In genomic region chr6:147109707-147110106, GRCh38 we compare ENCODE assay signal across 19 cellular contexts.
DNase-seq lines count a peak whose midpoint lies in the region; ATAC-seq and TF ChIP-seq lines count a peak whose summit lies in the region.
"Had no signal": no experiment of that assay in that cellular context is flagged by ENCODE, and none has a peak within 500 bp of the region (broad histone marks: within the 10 kb centered on the region; RNA-seq: fewer than 3 reads in every experiment).

No MANE protein-coding gene starts in this region.

- H3K27ac ChIP-seq in BLaER1 (no peak overlapping the region), DND-41 (ENCODE audit: low read length) (no peak overlapping the region)
- H3K27ac ChIP-seq: Peyer's patch, SJSA1 had no signal

- H3K36me3 Mint-ChIP-seq in activated CD4-positive, alpha-beta T cell treated with anti-CD3 and anti-CD28 coated beads, Interleukin-2, amount 10 ng/mL, durations not matched to agents 7 days and 5 days (ENCODE audit: low read depth), result peaks cover 9% of the 10 kb centered on the region
- no peaks in the 10 kb centered on the region for H3K36me3 Mint-ChIP-seq in activated T-helper 17 cell treated with anti-CD3 and anti-CD28 coated beads, Interleukin-2, amount 50 U/mL, for 72 hours (ENCODE audit: low read depth)
- H3K36me3 Mint-ChIP-seq: IgD-negative memory B cell had no signal

- H2AFZ ChIP-seq in DND-41 (ENCODE audit: low read depth, low read length), result no peak overlapping the region

- H3K4me1 ChIP-seq in BLaER1, result peaks cover 10% of the 10 kb centered on the region
- peaks cover 10% of the 10 kb centered on the region for H3K4me1 ChIP-seq in DND-41 (ENCODE audit: insufficient read depth, low read length)
- H3K4me1 ChIP-seq: Peyer's patch, SJSA1 had no signal

- ATAC-seq in DND-41 (ENCODE audit: insufficient read depth, low read depth), result peak; percentile 62
- ATAC-seq in activated T-helper 17 cell treated with anti-CD3 and anti-CD28 coated beads, Interleukin-2, amount 50 U/mL, for 72 hours (replicated peaks), result no peak
- ATAC-seq in HG03196 (IDR thresholded peaks at IDR 0.05; ENCODE audit: unreplicated experiment), result no peak

- H3K9ac ChIP-seq in BLaER1 (no peak overlapping the region), DND-41 (ENCODE audit: low read depth, low read length) (no peak overlapping the region)

- no peaks in the 10 kb centered on the region for H3K27me3 Mint-ChIP-seq in activated CD4-positive, alpha-beta T cell treated with anti-CD3 and anti-CD28 coated beads, Interleukin-2, amount 10 ng/mL, durations not matched to agents 7 days and 5 days
- no peaks in the 10 kb centered on the region for H3K27me3 Mint-ChIP-seq in activated T-helper 17 cell treated with anti-CD3 and anti-CD28 coated beads, Interleukin-2, amount 50 U/mL, for 72 hours

- H4K20me1 ChIP-seq in BLaER1 (no peaks in the 10 kb centered on the region), DND-41 (ENCODE audit: insufficient read depth, low read length) (no peaks in the 10 kb centered on the region)

- POLR2A ChIA-PET in activated CD4-positive, alpha-beta T cell treated with anti-CD3 and anti-CD28 coated beads, Interleukin-2, amount 10 ng/mL, durations not matched to agents 7 days and 5 days (lab: Charles Lee), result no interaction called here

- CTCF ChIA-PET in activated CD4-positive, alpha-beta T cell treated with anti-CD3 and anti-CD28 coated beads, Interleukin-2, amount 10 ng/mL, durations not matched to agents 7 days and 5 days (lab: Charles Lee), result interaction anchor here (2.3 kb wide), 1 partner anchor 12 kb away, joined by 5 read pairs; no protein-coding TSS in a partner anchor

- peaks cover 32% of the 10 kb centered on the region for H3K4me1 Mint-ChIP-seq in activated CD4-positive, alpha-beta T cell treated with anti-CD3 and anti-CD28 coated beads, Interleukin-2, amount 10 ng/mL, durations not matched to agents 7 days and 5 days
- peaks cover 14% of the 10 kb centered on the region for H3K4me1 Mint-ChIP-seq in activated T-helper 17 cell treated with anti-CD3 and anti-CD28 coated beads, Interleukin-2, amount 50 U/mL, for 72 hours
- H3K4me1 Mint-ChIP-seq: B cell, H9 had no signal

- no peaks in the 10 kb centered on the region for H3K79me2 ChIP-seq in DND-41 (ENCODE audit: insufficient read depth, low read length)

- peak overlapping the region; percentile 14 for H3K4me2 ChIP-seq in BLaER1
- no peak overlapping the region for H3K4me2 ChIP-seq in DND-41 (ENCODE audit: insufficient read depth, low read length)

- no peak overlapping the region for H3K4me3 Mint-ChIP-seq in activated CD4-positive, alpha-beta T cell treated with anti-CD3 and anti-CD28 coated beads, Interleukin-2, amount 10 ng/mL, durations not matched to agents 7 days and 5 days
- H3K4me3 Mint-ChIP-seq in activated T-helper 17 cell treated with anti-CD3 and anti-CD28 coated beads, Interleukin-2, amount 50 U/mL, for 72 hours, result peak overlapping the region; percentile 24
- H3K4me3 Mint-ChIP-seq: B cell, H9 had no signal

- H3K9me3 ChIP-seq in BLaER1, result no peaks in the 10 kb centered on the region
- H3K9me3 ChIP-seq in DND-41 (ENCODE audit: insufficient read depth, low read length, severe bottlenecking), result no peaks in the 10 kb centered on the region
- H3K9me3 ChIP-seq: Peyer's patch had no signal

- no peaks in the 10 kb centered on the region for H3K27me3 ChIP-seq in BLaER1
- H3K27me3 ChIP-seq in DND-41 (ENCODE audit: insufficient read depth, low read length, poor library complexity), result peaks cover 3% of the 10 kb centered on the region
- H3K27me3 ChIP-seq: Peyer's patch, SJSA1 had no signal

- H3K36me3 ChIP-seq in BLaER1, result no peaks in the 10 kb centered on the region
- no peaks in the 10 kb centered on the region for H3K36me3 ChIP-seq in DND-41 (ENCODE audit: insufficient read depth, low read length)
- H3K36me3 ChIP-seq: Peyer's patch, SJSA1 had no signal

- peak; percentile 7 for DNase-seq in activated CD4-positive, alpha-beta T cell treated with anti-CD3 and anti-CD28 coated beads, Interleukin-2, amount 10 ng/mL, durations not matched to agents 7 days and 5 days
- DNase-seq in activated CD4-positive, alpha-beta T cell treated with anti-CD3 and anti-CD28 coated beads, Interleukin-2, amount 50 U/mL, for 1 hour, result no peak
- DNase-seq in DND-41, result no peak
- DNase-seq in C1 segment of cervical spinal cord (lab: John Stamatoyannopoulos, UW), result no peak
- DNase-seq in NCI-H82 treated with DMSO at 0.1 percent for 48 hours (lab: John Stamatoyannopoulos, UW; ENCODE audit: unreplicated experiment), result no peak
- DNase-seq: DMS79 treated with DMSO at 0.1 percent for 48 hours; H9; NCI-H1105; NCI-H2081; NCI-H2171 treated with DMSO at 0.1 percent for 48 hours; NCI-H446; NK-92 treated with Interleukin-12 subunit alpha and Interleukin-12 subunit beta, amount 100 ng/mL, for 24 hours; Peyer's patch had no signal

- TF ChIP-seq CTCF in DND-41 (IDR thresholded peaks at IDR 0.05; ENCODE audit: borderline replicate concordance, extremely low read depth, low read length, poor library complexity, severe bottlenecking), result no peak

- H3K9me3 Mint-ChIP-seq in activated CD4-positive, alpha-beta T cell treated with anti-CD3 and anti-CD28 coated beads, Interleukin-2, amount 10 ng/mL, durations not matched to agents 7 days and 5 days, result peaks cover 10% of the 10 kb centered on the region
- H3K9me3 Mint-ChIP-seq in activated T-helper 17 cell treated with anti-CD3 and anti-CD28 coated beads, Interleukin-2, amount 50 U/mL, for 72 hours, result no peaks in the 10 kb centered on the region
- H3K9me3 Mint-ChIP-seq: H9, IgD-negative memory B cell had no signal

- H3K4me3 ChIP-seq in BLaER1 (no peak overlapping the region), DND-41 (ENCODE audit: low read depth in 1 of 2, low read length in 2 of 2) (no peak overlapping the region)
- H3K4me3 ChIP-seq: Peyer's patch, SJSA1 had no signal

- peak overlapping the region; percentile 65 for H3K27ac Mint-ChIP-seq in activated CD4-positive, alpha-beta T cell treated with anti-CD3 and anti-CD28 coated beads, Interleukin-2, amount 10 ng/mL, durations not matched to agents 7 days and 5 days
- peak overlapping the region; percentile 24 for H3K27ac Mint-ChIP-seq in activated T-helper 17 cell treated with anti-CD3 and anti-CD28 coated beads, Interleukin-2, amount 50 U/mL, for 72 hours
- H3K27ac Mint-ChIP-seq: B cell, IgD-negative memory B cell had no signal
